Comparison of ENCODE assay signal across 1 cellular context in the genomic region with DNA sequence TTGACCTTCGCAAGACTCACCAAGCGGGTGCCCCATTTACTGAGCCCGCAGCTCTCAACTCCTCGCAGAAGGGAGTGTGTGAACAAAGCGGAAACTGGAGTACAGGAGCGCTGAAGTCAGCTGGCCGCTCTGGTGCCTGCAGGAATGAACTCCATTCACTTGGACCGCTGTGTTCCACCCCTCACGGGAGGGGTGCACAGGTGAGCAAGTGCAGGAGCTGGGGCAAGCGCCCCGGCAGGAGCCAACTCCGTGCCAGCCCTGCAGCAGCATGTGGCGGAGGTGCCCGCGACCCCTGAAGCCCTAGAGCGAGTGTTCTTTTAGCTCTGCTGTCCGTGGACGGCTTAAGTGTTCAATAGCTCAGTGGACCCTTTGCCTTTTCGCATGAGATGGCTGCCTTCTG.
TF ChIP-seq lines count a peak whose summit lies in the region.

No MANE protein-coding gene starts in this region.

TF ChIP-seq in GM23338, 12 proteins besides CTCF, POLR2A, EP300 and RAD21 (continued from another document):
- TF ChIP-seq, protein P1, sequence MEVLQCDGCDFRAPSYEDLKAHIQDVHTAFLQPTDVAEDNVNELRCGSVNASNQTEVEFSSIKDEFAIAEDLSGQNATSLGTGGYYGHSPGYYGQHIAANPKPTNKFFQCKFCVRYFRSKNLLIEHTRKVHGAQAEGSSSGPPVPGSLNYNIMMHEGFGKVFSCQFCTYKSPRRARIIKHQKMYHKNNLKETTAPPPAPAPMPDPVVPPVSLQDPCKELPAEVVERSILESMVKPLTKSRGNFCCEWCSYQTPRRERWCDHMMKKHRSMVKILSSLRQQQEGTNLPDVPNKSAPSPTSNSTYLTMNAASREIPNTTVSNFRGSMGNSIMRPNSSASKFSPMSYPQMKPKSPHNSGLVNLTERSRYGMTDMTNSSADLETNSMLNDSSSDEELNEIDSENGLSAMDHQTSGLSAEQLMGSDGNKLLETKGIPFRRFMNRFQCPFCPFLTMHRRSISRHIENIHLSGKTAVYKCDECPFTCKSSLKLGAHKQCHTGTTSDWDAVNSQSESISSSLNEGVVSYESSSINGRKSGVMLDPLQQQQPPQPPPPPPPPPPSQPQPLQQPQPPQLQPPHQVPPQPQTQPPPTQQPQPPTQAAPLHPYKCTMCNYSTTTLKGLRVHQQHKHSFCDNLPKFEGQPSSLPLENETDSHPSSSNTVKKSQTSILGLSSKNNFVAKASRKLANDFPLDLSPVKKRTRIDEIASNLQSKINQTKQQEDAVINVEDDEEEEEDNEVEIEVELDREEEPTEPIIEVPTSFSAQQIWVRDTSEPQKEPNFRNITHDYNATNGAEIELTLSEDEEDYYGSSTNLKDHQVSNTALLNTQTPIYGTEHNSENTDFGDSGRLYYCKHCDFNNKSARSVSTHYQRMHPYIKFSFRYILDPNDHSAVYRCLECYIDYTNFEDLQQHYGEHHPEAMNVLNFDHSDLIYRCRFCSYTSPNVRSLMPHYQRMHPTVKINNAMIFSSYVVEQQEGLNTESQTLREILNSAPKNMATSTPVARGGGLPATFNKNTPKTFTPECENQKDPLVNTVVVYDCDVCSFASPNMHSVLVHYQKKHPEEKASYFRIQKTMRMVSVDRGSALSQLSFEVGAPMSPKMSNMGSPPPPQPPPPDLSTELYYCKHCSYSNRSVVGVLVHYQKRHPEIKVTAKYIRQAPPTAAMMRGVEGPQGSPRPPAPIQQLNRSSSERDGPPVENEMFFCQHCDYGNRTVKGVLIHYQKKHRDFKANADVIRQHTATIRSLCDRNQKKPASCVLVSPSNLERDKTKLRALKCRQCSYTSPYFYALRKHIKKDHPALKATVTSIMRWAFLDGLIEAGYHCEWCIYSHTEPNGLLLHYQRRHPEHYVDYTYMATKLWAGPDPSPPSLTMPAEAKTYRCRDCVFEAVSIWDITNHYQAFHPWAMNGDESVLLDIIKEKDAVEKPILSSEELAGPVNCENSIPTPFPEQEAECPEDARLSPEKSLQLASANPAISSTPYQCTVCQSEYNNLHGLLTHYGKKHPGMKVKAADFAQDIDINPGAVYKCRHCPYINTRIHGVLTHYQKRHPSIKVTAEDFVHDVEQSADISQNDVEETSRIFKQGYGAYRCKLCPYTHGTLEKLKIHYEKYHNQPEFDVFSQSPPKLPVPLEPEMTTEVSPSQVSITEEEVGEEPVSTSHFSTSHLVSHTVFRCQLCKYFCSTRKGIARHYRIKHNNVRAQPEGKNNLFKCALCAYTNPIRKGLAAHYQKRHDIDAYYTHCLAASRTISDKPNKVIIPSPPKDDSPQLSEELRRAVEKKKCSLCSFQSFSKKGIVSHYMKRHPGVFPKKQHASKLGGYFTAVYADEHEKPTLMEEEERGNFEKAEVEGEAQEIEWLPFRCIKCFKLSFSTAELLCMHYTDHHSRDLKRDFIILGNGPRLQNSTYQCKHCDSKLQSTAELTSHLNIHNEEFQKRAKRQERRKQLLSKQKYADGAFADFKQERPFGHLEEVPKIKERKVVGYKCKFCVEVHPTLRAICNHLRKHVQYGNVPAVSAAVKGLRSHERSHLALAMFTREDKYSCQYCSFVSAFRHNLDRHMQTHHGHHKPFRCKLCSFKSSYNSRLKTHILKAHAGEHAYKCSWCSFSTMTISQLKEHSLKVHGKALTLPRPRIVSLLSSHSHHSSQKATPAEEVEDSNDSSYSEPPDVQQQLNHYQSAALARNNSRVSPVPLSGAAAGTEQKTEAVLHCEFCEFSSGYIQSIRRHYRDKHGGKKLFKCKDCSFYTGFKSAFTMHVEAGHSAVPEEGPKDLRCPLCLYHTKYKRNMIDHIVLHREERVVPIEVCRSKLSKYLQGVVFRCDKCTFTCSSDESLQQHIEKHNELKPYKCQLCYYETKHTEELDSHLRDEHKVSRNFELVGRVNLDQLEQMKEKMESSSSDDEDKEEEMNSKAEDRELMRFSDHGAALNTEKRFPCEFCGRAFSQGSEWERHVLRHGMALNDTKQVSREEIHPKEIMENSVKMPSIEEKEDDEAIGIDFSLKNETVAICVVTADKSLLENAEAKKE (CRISPR knock-in tag; IDR thresholded peaks at IDR 0.05), result no peak
- TF ChIP-seq POLR2AphosphoS5 (IDR thresholded peaks at IDR 0.05; ENCODE audit: low read depth) (no peak), ZNF331 (CRISPR knock-in tag; IDR thresholded peaks at IDR 0.05; ENCODE audit: low read depth) (no peak), ZNF114 (CRISPR knock-in tag; IDR thresholded peaks at IDR 0.05) (no peak)
- TF ChIP-seq, protein P2, sequence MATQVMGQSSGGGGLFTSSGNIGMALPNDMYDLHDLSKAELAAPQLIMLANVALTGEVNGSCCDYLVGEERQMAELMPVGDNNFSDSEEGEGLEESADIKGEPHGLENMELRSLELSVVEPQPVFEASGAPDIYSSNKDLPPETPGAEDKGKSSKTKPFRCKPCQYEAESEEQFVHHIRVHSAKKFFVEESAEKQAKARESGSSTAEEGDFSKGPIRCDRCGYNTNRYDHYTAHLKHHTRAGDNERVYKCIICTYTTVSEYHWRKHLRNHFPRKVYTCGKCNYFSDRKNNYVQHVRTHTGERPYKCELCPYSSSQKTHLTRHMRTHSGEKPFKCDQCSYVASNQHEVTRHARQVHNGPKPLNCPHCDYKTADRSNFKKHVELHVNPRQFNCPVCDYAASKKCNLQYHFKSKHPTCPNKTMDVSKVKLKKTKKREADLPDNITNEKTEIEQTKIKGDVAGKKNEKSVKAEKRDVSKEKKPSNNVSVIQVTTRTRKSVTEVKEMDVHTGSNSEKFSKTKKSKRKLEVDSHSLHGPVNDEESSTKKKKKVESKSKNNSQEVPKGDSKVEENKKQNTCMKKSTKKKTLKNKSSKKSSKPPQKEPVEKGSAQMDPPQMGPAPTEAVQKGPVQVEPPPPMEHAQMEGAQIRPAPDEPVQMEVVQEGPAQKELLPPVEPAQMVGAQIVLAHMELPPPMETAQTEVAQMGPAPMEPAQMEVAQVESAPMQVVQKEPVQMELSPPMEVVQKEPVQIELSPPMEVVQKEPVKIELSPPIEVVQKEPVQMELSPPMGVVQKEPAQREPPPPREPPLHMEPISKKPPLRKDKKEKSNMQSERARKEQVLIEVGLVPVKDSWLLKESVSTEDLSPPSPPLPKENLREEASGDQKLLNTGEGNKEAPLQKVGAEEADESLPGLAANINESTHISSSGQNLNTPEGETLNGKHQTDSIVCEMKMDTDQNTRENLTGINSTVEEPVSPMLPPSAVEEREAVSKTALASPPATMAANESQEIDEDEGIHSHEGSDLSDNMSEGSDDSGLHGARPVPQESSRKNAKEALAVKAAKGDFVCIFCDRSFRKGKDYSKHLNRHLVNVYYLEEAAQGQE (IDR thresholded peaks at IDR 0.05; ENCODE audit: unreplicated experiment), result no peak
